Comparison of ENCODE assay signal across 18 cellular contexts in the genomic region with DNA sequence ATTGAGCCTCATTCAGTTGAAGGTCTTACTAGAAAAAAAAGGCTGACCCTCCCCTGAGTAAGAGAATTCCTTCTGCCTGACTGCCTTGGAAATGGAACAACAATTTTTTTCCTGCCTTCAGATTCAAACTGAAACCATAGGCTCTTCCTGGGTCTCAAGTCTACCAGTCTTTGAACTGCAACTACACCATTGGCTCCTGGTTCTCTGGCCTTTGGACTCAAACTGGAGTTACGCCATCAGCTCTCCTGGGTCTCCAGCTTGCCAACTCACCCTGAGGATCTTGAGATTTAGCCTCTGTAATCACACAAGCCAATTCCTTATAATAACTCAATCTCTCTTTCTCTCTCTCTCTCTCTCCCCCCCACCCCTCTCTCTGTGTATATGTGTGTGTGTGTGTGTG. TPM values are rescaled to one million over a fixed set of nuclear protein-coding genes. Genes with fewer than 3 reads are reported as not detected.
DNase-seq lines count a peak whose midpoint lies in the region; ATAC-seq and TF ChIP-seq lines count a peak whose summit lies in the region.
"Had no signal": no experiment of that assay in that cellular context is flagged by ENCODE, and none has a peak within 500 bp of the region (broad histone marks: within the 10 kb centered on the region; RNA-seq: fewer than 3 reads in every experiment).

No MANE protein-coding gene starts in this region.

- TF ChIP-seq POLR2A in body of pancreas (IDR thresholded peaks at IDR 0.05) (no peak), stomach (IDR thresholded peaks at IDR 0.05) (no peak)

- no peak for TF ChIP-seq EP300 in stomach (IDR thresholded peaks at IDR 0.05)

- H3K27ac ChIP-seq in body of pancreas, result peak overlapping the region; percentile 53 to 68 (median 61)
- H3K27ac ChIP-seq in stomach, result no peak overlapping the region
- H3K27ac ChIP-seq: gastroesophageal sphincter had no signal

- ATAC-seq in body of pancreas (peak; percentile 97), left colon (peak; percentile 100)
- ATAC-seq: gastroesophageal sphincter; stimulated activated naive CD8-positive, alpha-beta T cell treated with anti-CD3 and anti-CD28 coated beads, Interleukin-15, amount 100 ng/mL, for 72 hours had no signal

- H3K4me3 ChIP-seq in body of pancreas (no peak overlapping the region), stomach (no peak overlapping the region), foreskin fibroblast (ENCODE audit: low read depth in 1 of 2, low read length in 2 of 2) (no peak overlapping the region)
- H3K4me3 ChIP-seq: gastroesophageal sphincter, HAP-1 had no signal

- WGBS in body of pancreas, 2 donors, result 24 to 38% methylated on average over 1 of the region's 1 CpG
- 37 to 71% (median 58%) methylated on average over 1 of the region's 1 CpG for WGBS in stomach, 5 donors

- no peaks in the 10 kb centered on the region for H3K9me3 ChIP-seq in body of pancreas
- no peaks in the 10 kb centered on the region for H3K9me3 ChIP-seq in stomach
- H3K9me3 ChIP-seq: gastroesophageal sphincter, HAP-1 had no signal

- intact Hi-C loops in body of pancreas (cut with DNase I) (no loop called here), left colon (cut with DNase I, micrococcal nuclease) (no loop called here), stomach (cut with DNase I; ENCODE audit: low total_unique reads) (no loop called here)

- no peaks in the 10 kb centered on the region for H3K36me3 ChIP-seq in body of pancreas (replicated peaks in 1 of 2; ENCODE audit: insufficient read depth in 1 of 2, low read depth in 2 of 2)
- no peaks in the 10 kb centered on the region for H3K36me3 ChIP-seq in stomach
- H3K36me3 ChIP-seq: gastroesophageal sphincter, HAP-1 had no signal

- peaks cover 13% of the 10 kb centered on the region for H3K4me1 ChIP-seq in body of pancreas
- peaks cover 0 to 17% (median 10%) of the 10 kb centered on the region in 4 donors for H3K4me1 ChIP-seq in stomach
- H3K4me1 ChIP-seq: HAP-1 had no signal

- no peak for TF ChIP-seq CTCF in body of pancreas (IDR thresholded peaks at IDR 0.05)
- TF ChIP-seq CTCF in stomach (IDR thresholded peaks at IDR 0.05), result no peak
- TF ChIP-seq CTCF in foreskin fibroblast (IDR thresholded peaks at IDR 0.05; ENCODE audit: low read depth, low read length), result no peak

- H3K27me3 ChIP-seq in body of pancreas (no peaks in the 10 kb centered on the region), stomach (no peaks in the 10 kb centered on the region)
- H3K27me3 ChIP-seq: gastroesophageal sphincter had no signal

- DNase-seq in DMS53 (lab: John Stamatoyannopoulos, UW) (peak; percentile 15), DMS53 treated with DMSO at 0.1 percent for 48 hours (lab: John Stamatoyannopoulos, UW; ENCODE audit: unreplicated experiment) (no peak), body of pancreas (peak; percentile 78 to 91 (median 86)), left colon (peak; percentile 55 to 66), stomach (peak; percentile 66), foreskin fibroblast (no peak), nucleus accumbens (lab: John Stamatoyannopoulos, UW) (no peak), MV-4-11 (lab: John Stamatoyannopoulos, UW) (no peak)
- DNase-seq: 8988T; activated naive CD8-positive, alpha-beta T cell treated with anti-CD3 and anti-CD28 coated beads for 36 hours; cortex of kidney; NCI-H146; NCI-H2171 treated with DMSO at 0.1 percent for 48 hours; SHP77 treated with DMSO at 0.1 percent for 48 hours; stimulated activated CD4-positive, alpha-beta T cell treated with anti-CD3 and anti-CD28 coated beads, Interleukin-4, amount 100 ng/mL, for 4 hours; stimulated activated naive CD8-positive, alpha-beta T cell treated with anti-CD3 and anti-CD28 coated beads, Interleukin-15, amount 100 ng/mL, for 72 hours had no signal

RNA-seq across cellular contexts. Expression of gene SNX9, which starts 36.0 kb away (rescaled TPM):
- total RNA-seq in body of pancreas (10 to 100 TPM; 19.8 to 24.1 TPM), left colon (10 to 100 TPM; 53.6 to 75.4 TPM), stomach (10 to 100 TPM; 22.9 to 55.3 (median 37.9) TPM)
- polyA plus RNA-seq in stomach, result 10 to 100 TPM; 21.4 to 58.7 (median 39.4) TPM

Comparison
In these comparisons a context has a peak if more than half of its experiments do, and no peak if none do; other contexts are left out.
1. DNase-seq: peak in DMS53 (single experiment), body of pancreas (4 of 4), left colon (2 of 2) and stomach (single experiment); none in DMS53 treated with DMSO at 0.1 percent for 48 hours (single experiment), foreskin fibroblast (0 of 2), nucleus accumbens (0 of 56) and MV-4-11 (single experiment).
2. H3K27ac ChIP-seq: peak in body of pancreas (4 of 4); none in stomach (0 of 5).